Comparison of ENCODE assay signal across 12 cellular contexts in genomic region chr2:96427917-96428316, GRCh38.
DNase-seq lines count a peak whose midpoint lies in the region; TF ChIP-seq lines count a peak whose summit lies in the region.
"Had no signal": no experiment of that assay in that cellular context is flagged by ENCODE, and none has a peak within 500 bp of the region (broad histone marks: within the 10 kb centered on the region; RNA-seq: fewer than 3 reads in every experiment).

No MANE protein-coding gene starts in this region.

- H3K27ac ChIP-seq in mammary epithelial cell (ENCODE audit: insufficient read depth, low read depth, low read length) (no peak overlapping the region), neural progenitor cell (no peak overlapping the region)
- H3K27ac ChIP-seq: heart right ventricle had no signal

- peaks cover 3% of the 10 kb centered on the region for H3K27me3 Mint-ChIP-seq in neural progenitor cell (ENCODE audit: insufficient read depth, low read depth)
- peaks cover 12% of the 10 kb centered on the region for H3K27me3 Mint-ChIP-seq in activated T-helper 2 cell treated with anti-CD3 and anti-CD28 coated beads, Interferon-gamma antibody, Interleukin-2, Interleukin-4, amounts not matched to agents 10 μg/mL and 5 μg/mL and 100 μg/mL, durations not matched to agents 14 hours and 24 hours and 36 hours (ENCODE audit: low read depth)

- 0% methylated on average over 1 of the region's 1 CpG for WGBS in mammary epithelial cell (ENCODE audit: low coverage, missing lambda C conversion rate)

- in situ Hi-C loops in mammary epithelial cell (cut with MboI; ENCODE audit: low sequenced_read_pairs in 2 of 2) = no loop called here

- dilution Hi-C loops in mammary epithelial cell (cut with HindIII; ENCODE audit: low sequenced_read_pairs) = no loop called here

- H3K4me2 ChIP-seq in mammary epithelial cell (ENCODE audit: insufficient read depth, low read depth, low read length) (no peak overlapping the region), neural progenitor cell (no peak overlapping the region)

- intact Hi-C loops in mammary epithelial cell (cut with micrococcal nuclease) = loop anchor here (1.0 kb wide), 1 partner anchor 81 kb away; no protein-coding TSS in a partner anchor
- intact Hi-C loops in activated T-helper 2 cell treated with anti-CD3 and anti-CD28 coated beads, Interferon-gamma antibody, Interleukin-2, Interleukin-4, amounts not matched to agents 10 μg/mL and 5 μg/mL and 100 μg/mL, durations not matched to agents 14 hours and 24 hours and 36 hours (cut with micrococcal nuclease) = no loop called here

- peaks cover 2% of the 10 kb centered on the region for H3K36me3 Mint-ChIP-seq in neural progenitor cell
- H3K36me3 Mint-ChIP-seq in activated T-helper 2 cell treated with anti-CD3 and anti-CD28 coated beads, Interferon-gamma antibody, Interleukin-2, Interleukin-4, amounts not matched to agents 10 μg/mL and 5 μg/mL and 100 μg/mL, durations not matched to agents 14 hours and 24 hours and 36 hours (ENCODE audit: low read depth) = no peaks in the 10 kb centered on the region
- H3K36me3 Mint-ChIP-seq: T-cell had no signal

- DNase-seq in EL = peak; percentile 81
- DNase-seq in LoVo (ENCODE audit: low spot score) = peak; percentile 85
- peak; percentile 96 for DNase-seq in mammary epithelial cell
- no peak for DNase-seq in neural progenitor cell (ENCODE audit: low spot score)
- DNase-seq in RPMI8226 = no peak
- DNase-seq in D341Med (ENCODE audit: low spot score) = no peak
- DNase-seq in activated T-helper 2 cell treated with anti-CD3 and anti-CD28 coated beads, Interferon-gamma antibody, Interleukin-2, Interleukin-4, amounts not matched to agents 10 μg/mL and 5 μg/mL and 100 μg/mL, durations not matched to agents 14 hours and 24 hours and 36 hours (ENCODE audit: low spot score) = no peak
- DNase-seq: activated naive CD8-positive, alpha-beta T cell treated with anti-CD3 and anti-CD28 coated beads, Interleukin-2, amount 10 ng/mL, durations not matched to agents 7 days and 5 days; heart right ventricle; NCI-H1048; T-cell had no signal

- CTCF ChIA-PET in mammary epithelial cell (lab: Charles Lee; ENCODE audit: low non-redundant PET) = interaction anchor here (0.7 kb wide), 1 partner anchor 21 kb away, joined by 5 read pairs; no protein-coding TSS in a partner anchor

- peaks cover 22% of the 10 kb centered on the region for H3K9me3 Mint-ChIP-seq in neural progenitor cell
- H3K9me3 Mint-ChIP-seq in activated T-helper 2 cell treated with anti-CD3 and anti-CD28 coated beads, Interferon-gamma antibody, Interleukin-2, Interleukin-4, amounts not matched to agents 10 μg/mL and 5 μg/mL and 100 μg/mL, durations not matched to agents 14 hours and 24 hours and 36 hours = peaks cover 21% of the 10 kb centered on the region

- no peak overlapping the region for H3K9ac ChIP-seq in mammary epithelial cell (ENCODE audit: insufficient read depth, low read length)
- no peak overlapping the region for H3K9ac ChIP-seq in neural progenitor cell

- H3K9me3 ChIP-seq in mammary epithelial cell (replicated peaks; ENCODE audit: insufficient read depth, low read length) = no peaks in the 10 kb centered on the region
- no peaks in the 10 kb centered on the region for H3K9me3 ChIP-seq in neural progenitor cell (ENCODE audit: low read depth)

- no peaks in the 10 kb centered on the region for H3F3A ChIP-seq in neural progenitor cell (ENCODE audit: low read depth)

- TF ChIP-seq CTCF in mammary epithelial cell (conservative IDR thresholded peaks at IDR 0.05 in 1 of 2, IDR thresholded peaks at IDR 0.05 in 1 of 2; ENCODE audit: extremely low read depth in 1 of 2, insufficient read depth in 1 of 2, low read depth in 1 of 2, low read length in 2 of 2) (no peak), neural progenitor cell (IDR thresholded peaks at IDR 0.05) (no peak)

- BruUV-seq in mammary epithelial cell (replicated peaks; lab: Mats Ljungman, UMichigan) = no TSS peak

- H3K4me1 ChIP-seq in mammary epithelial cell (ENCODE audit: insufficient read depth, low read length) (peaks cover 20% of the 10 kb centered on the region), neural progenitor cell (peaks cover 7% of the 10 kb centered on the region)

- H3K36me3 ChIP-seq in mammary epithelial cell (ENCODE audit: insufficient read depth, low read length) = no peaks in the 10 kb centered on the region
- no peaks in the 10 kb centered on the region for H3K36me3 ChIP-seq in neural progenitor cell
- H3K36me3 ChIP-seq: heart right ventricle had no signal

- peaks cover 25% of the 10 kb centered on the region for H3K4me1 Mint-ChIP-seq in neural progenitor cell
- peaks cover 5% of the 10 kb centered on the region for H3K4me1 Mint-ChIP-seq in activated T-helper 2 cell treated with anti-CD3 and anti-CD28 coated beads, Interferon-gamma antibody, Interleukin-2, Interleukin-4, amounts not matched to agents 10 μg/mL and 5 μg/mL and 100 μg/mL, durations not matched to agents 14 hours and 24 hours and 36 hours (ENCODE audit: low read depth)

- peak overlapping the region; percentile 28 for H3K4me3 Mint-ChIP-seq in neural progenitor cell
- no peak overlapping the region for H3K4me3 Mint-ChIP-seq in activated T-helper 2 cell treated with anti-CD3 and anti-CD28 coated beads, Interferon-gamma antibody, Interleukin-2, Interleukin-4, amounts not matched to agents 10 μg/mL and 5 μg/mL and 100 μg/mL, durations not matched to agents 14 hours and 24 hours and 36 hours (ENCODE audit: low read depth)
- H3K4me3 Mint-ChIP-seq: activated naive CD8-positive, alpha-beta T cell treated with anti-CD3 and anti-CD28 coated beads, Interleukin-2, amount 10 ng/mL, durations not matched to agents 7 days and 5 days; T-cell had no signal

- H4K20me1 ChIP-seq in mammary epithelial cell (ENCODE audit: insufficient read depth, low read length) (no peaks in the 10 kb centered on the region), neural progenitor cell (ENCODE audit: low read depth) (no peaks in the 10 kb centered on the region)

- H3K4me3 ChIP-seq in mammary epithelial cell (replicated peaks in 1 of 3; ENCODE audit: insufficient read depth in 1 of 3, low read depth in 2 of 3, low read length in 3 of 3) (no peak overlapping the region), neural progenitor cell (no peak overlapping the region)
- H3K4me3 ChIP-seq: GM12878, heart right ventricle had no signal

- H3K27me3 ChIP-seq in mammary epithelial cell (ENCODE audit: insufficient read depth, low read length) (no peaks in the 10 kb centered on the region), neural progenitor cell (no peaks in the 10 kb centered on the region)
- H3K27me3 ChIP-seq: heart right ventricle had no signal

- H3K79me2 ChIP-seq in mammary epithelial cell (ENCODE audit: insufficient read depth, low read length) (no peaks in the 10 kb centered on the region), neural progenitor cell (ENCODE audit: low read depth) (no peaks in the 10 kb centered on the region)

- H3K27ac Mint-ChIP-seq in neural progenitor cell = no peak overlapping the region
- H3K27ac Mint-ChIP-seq in activated T-helper 2 cell treated with anti-CD3 and anti-CD28 coated beads, Interferon-gamma antibody, Interleukin-2, Interleukin-4, amounts not matched to agents 10 μg/mL and 5 μg/mL and 100 μg/mL, durations not matched to agents 14 hours and 24 hours and 36 hours = no peak overlapping the region
- H3K27ac Mint-ChIP-seq: activated naive CD8-positive, alpha-beta T cell treated with anti-CD3 and anti-CD28 coated beads, Interleukin-2, amount 10 ng/mL, durations not matched to agents 7 days and 5 days; T-cell had no signal

- peak overlapping the region; percentile 14 for H2AFZ ChIP-seq in mammary epithelial cell (ENCODE audit: low read depth, low read length)
- no peak overlapping the region for H2AFZ ChIP-seq in neural progenitor cell (replicated peaks)

Comparison
In these comparisons a context has a peak if more than half of its experiments do, and no peak if none do; other contexts are left out.
1. DNase-seq: peak in EL (single experiment), LoVo (single experiment) and mammary epithelial cell (single experiment); none in neural progenitor cell (single experiment), RPMI8226 (single experiment), D341Med (single experiment) and activated T-helper 2 cell treated with anti-CD3 and anti-CD28 coated beads, Interferon-gamma antibody, Interleukin-2, Interleukin-4, amounts not matched to agents 10 μg/mL and 5 μg/mL and 100 μg/mL, durations not matched to agents 14 hours and 24 hours and 36 hours (single experiment).